In genomic region chr6:112618796-112619195, GRCh38 we compare ENCODE assay signal across 1 cellular context.
TF ChIP-seq lines count a peak whose summit lies in the region.

No MANE protein-coding gene starts in this region.

TF ChIP-seq in GM12878, 131 proteins besides CTCF, POLR2A, EP300 and RAD21 (continued from another document):
- TF ChIP-seq ATF3 (IDR thresholded peaks at IDR 0.05; ENCODE audit: borderline replicate concordance, extremely low read depth, low read depth, low read length), result no peak
- no peak for TF ChIP-seq BCL3 (IDR thresholded peaks at IDR 0.05; ENCODE audit: borderline replicate concordance, insufficient read depth, low read depth, low read length, poor library complexity, severe bottlenecking)
- no peak for TF ChIP-seq LARP7 (IDR thresholded peaks at IDR 0.05)
- no peak for TF ChIP-seq CEBPB (IDR thresholded peaks at IDR 0.05; ENCODE audit: borderline replicate concordance in 1 of 2, low read depth in 2 of 2, low read length in 2 of 2)
- no peak for TF ChIP-seq STAT3 (IDR thresholded peaks at IDR 0.05; ENCODE audit: low read depth, low read length)
- TF ChIP-seq MAX (IDR thresholded peaks at IDR 0.05; ENCODE audit: low read depth, low read length), result no peak
TF ChIP-seq in GM12878: peak in this region for 0.
